ENCODE assay signal across 8 cellular contexts in the genomic region with DNA sequence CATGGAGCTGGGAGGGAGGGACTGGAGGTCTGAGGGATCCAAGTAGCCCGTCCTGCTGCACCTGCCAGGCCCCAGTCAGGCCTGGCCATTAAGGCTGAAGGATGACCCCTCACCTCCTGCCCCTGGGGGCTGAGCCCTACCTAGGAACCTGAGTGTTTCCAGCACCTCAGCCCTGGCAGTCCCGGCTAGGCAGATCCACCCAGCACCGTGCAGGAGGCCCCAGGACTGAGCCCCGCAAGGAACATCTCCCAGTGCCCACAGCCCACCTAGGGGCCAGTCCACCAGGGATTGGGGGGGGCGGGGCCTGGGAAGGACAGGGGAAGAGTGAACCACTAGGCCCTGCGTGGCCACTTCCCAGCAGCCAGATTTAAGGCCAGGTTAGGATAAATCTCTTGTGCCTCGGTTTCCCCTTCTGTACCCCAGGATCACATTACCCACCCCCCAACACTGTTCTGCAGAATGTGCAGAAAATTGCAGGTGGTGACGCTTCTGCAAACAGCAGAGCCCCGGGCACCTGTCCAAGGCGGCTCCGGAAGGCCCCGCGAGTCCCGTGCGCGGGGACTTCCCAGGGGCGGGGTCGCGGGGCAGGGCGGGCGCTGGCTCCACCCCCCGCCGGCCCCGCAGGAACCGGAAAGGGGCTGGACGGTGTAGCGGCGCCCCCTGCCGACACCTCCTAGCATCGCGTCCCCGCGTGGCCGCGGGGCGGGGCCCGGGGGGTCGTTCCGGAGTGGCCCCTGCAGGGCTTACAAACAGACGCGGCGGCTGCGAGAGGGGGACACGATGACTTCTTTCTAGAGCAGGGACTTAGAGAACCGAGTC. TPM values are rescaled to one million over a fixed set of nuclear protein-coding genes. Genes with fewer than 3 reads are reported as not detected.
DNase-seq lines count a peak whose midpoint lies in the region; ATAC-seq, FAIRE-seq and TF ChIP-seq lines count a peak whose summit lies in the region.

No MANE protein-coding gene starts in this region.

- peak; percentile 95 for TF ChIP-seq CTCF in LNCAP (IDR thresholded peaks at IDR 0.05)

- intact Hi-C loops in left ventricle myocardium superior (cut with micrococcal nuclease), result loop anchor here (10.0 kb wide), 2 partner anchors 68 to 228 kb away; no protein-coding TSS in a partner anchor
- intact Hi-C loops in aorta (cut with DNase I), result loop anchor here (2.0 to 5.0 kb wide), 4 partner anchors 58 to 231 kb away; no protein-coding TSS in a partner anchor

- peak; percentile 68 for ATAC-seq in activated naive CD8-positive, alpha-beta T cell treated with anti-CD3 and anti-CD28 coated beads, Interleukin-2, amount 50 U/mL, for 24 hours
- ATAC-seq in left ventricle myocardium superior (peak; percentile 86), aorta (ENCODE audit: low FRiP score) (peak; percentile 90)

- H3K9me3 Mint-ChIP-seq in activated naive CD8-positive, alpha-beta T cell treated with anti-CD3 and anti-CD28 coated beads, Interleukin-2, amount 50 U/mL, for 24 hours, result no peaks in the 10 kb centered on the region

- H3K36me3 ChIP-seq in aorta (ENCODE audit: control insufficient read depth in 1 of 2, insufficient read depth in 2 of 2, low read length in 1 of 2), result no peaks in the 10 kb centered on the region

- no peak for FAIRE-seq in H54 (lab: Jason Lieb, UNC)

- peaks cover 22% of the 10 kb centered on the region for H3K4me1 Mint-ChIP-seq in activated naive CD8-positive, alpha-beta T cell treated with anti-CD3 and anti-CD28 coated beads, Interleukin-2, amount 50 U/mL, for 24 hours

- 8 to 9% methylated on average over 45 of the region's 45 CpGs for WGBS in aorta, 2 donors

- H3K36me3 Mint-ChIP-seq in activated naive CD8-positive, alpha-beta T cell treated with anti-CD3 and anti-CD28 coated beads, Interleukin-2, amount 50 U/mL, for 24 hours (ENCODE audit: low read depth), result no peaks in the 10 kb centered on the region

- H3K27ac Mint-ChIP-seq in activated naive CD8-positive, alpha-beta T cell treated with anti-CD3 and anti-CD28 coated beads, Interleukin-2, amount 50 U/mL, for 24 hours, result no peak overlapping the region

- H3K4me1 ChIP-seq in aorta (ENCODE audit: control insufficient read depth in 1 of 2, insufficient read depth in 2 of 2, low read length in 2 of 2), result no peaks in the 10 kb centered on the region

- no peaks in the 10 kb centered on the region for H3K27me3 ChIP-seq in aorta (ENCODE audit: control insufficient read depth in 1 of 2, insufficient read depth in 2 of 2, low read length in 1 of 2)

- DNase-seq in GM03348 (ENCODE audit: low spot score) (peak; percentile 98), H54 (ENCODE audit: insufficient read length, low spot score) (peak; percentile 70), T follicular helper cell (ENCODE audit: low read depth) (peak; percentile 91), left ventricle myocardium superior (peak; percentile 92), renal cortical epithelial cell (ENCODE audit: low read depth) (peak; percentile 52), aorta (peak; percentile 90 to 95)
- peak; percentile 92 for DNase-seq in activated naive CD8-positive, alpha-beta T cell treated with anti-CD3 and anti-CD28 coated beads, Interleukin-2, amount 50 U/mL, for 24 hours

- no peaks in the 10 kb centered on the region for H3K9me3 ChIP-seq in aorta (ENCODE audit: control insufficient read depth, low read length)

- TF ChIP-seq POLR2A in H54 (IDR thresholded peaks at IDR 0.05; ENCODE audit: low read depth, low read length), result no peak

- H3K27me3 Mint-ChIP-seq in activated naive CD8-positive, alpha-beta T cell treated with anti-CD3 and anti-CD28 coated beads, Interleukin-2, amount 50 U/mL, for 24 hours, result no peaks in the 10 kb centered on the region

- H3K27ac ChIP-seq in aorta (ENCODE audit: low read depth in 1 of 2, low read length in 2 of 2), result no peak overlapping the region

- no peak overlapping the region for H3K4me3 ChIP-seq in aorta (ENCODE audit: low read length in 2 of 2)

- H3K4me3 Mint-ChIP-seq in activated naive CD8-positive, alpha-beta T cell treated with anti-CD3 and anti-CD28 coated beads, Interleukin-2, amount 50 U/mL, for 24 hours, result no peak overlapping the region

RNA-seq across cellular contexts. Expression of gene PWWP2B, which starts 55.9 kb away (rescaled TPM):
- total RNA-seq in left ventricle myocardium superior, result 19.9 TPM
- 11.1 and 18.9 TPM in 2 replicates for total RNA-seq in renal cortical epithelial cell
- 1 to 10 TPM; 6.8 to 8.7 TPM for total RNA-seq in aorta
- polyA plus RNA-seq in aorta, result 1 to 10 TPM; 2.0 to 3.6 TPM
